ENCODE assay signal across 8 cellular contexts in genomic region chr21:36134820-36135390, GRCh38. TPM values are rescaled to one million over a fixed set of nuclear protein-coding genes. Genes with fewer than 3 reads are reported as not detected.
DNase-seq lines count a peak whose midpoint lies in the region; ATAC-seq, FAIRE-seq and TF ChIP-seq lines count a peak whose summit lies in the region.

TSS of gene CBR3 (plus strand) at chr21:36135079. CDS start at chr21:36135193, 114 bp downstream.

- TF ChIP-seq RAD21 in K562 (CRISPR knock-in tag; conservative IDR thresholded peaks at IDR 0.05 in 1 of 2, IDR thresholded peaks at IDR 0.05 in 1 of 2) = no peak

- H3K4me2 ChIP-seq in K562 (ENCODE audit: insufficient read depth, low read length) = no peak within 1 kb of the TSS

- H4K20me1 ChIP-seq in K562 (replicated peaks; ENCODE audit: control insufficient read depth, insufficient read depth, low read length) = no peaks in the 10 kb centered on the region

- in situ Hi-C loops in K562 (cut with MboI) = no loop called here

- H3K9me3 ChIP-seq in K562 (replicated peaks; ENCODE audit: control insufficient read depth, insufficient read depth, low read depth, low read length) (no peaks in the 10 kb centered on the region), iPS-18a (ENCODE audit: control insufficient read depth, low read depth, low read length) (no peaks in the 10 kb centered on the region)

- TF ChIP-seq POLR2A in K562 (conservative IDR thresholded peaks at IDR 0.05) = no peak

- H3K9ac ChIP-seq in K562 (ENCODE audit: insufficient read depth in 1 of 2, low read depth in 2 of 2, low read length in 2 of 2) = no peak within 1 kb of the TSS; a peak in 1 of 4 replicates
- no peak within 1 kb of the TSS for H3K9ac ChIP-seq in iPS-18a (ENCODE audit: low read length)

- H3K4me3 ChIP-seq in K562 (no peak within 1 kb of the TSS), iPS-18a (ENCODE audit: low read length) (peak within 1 kb of the TSS; percentile 58), skeletal muscle cell (ENCODE audit: low read depth, low read length) (peak within 1 kb of the TSS; percentile 70)

- H3K36me3 ChIP-seq in K562 (ENCODE audit: control insufficient read depth, insufficient read depth, low read length) (no peaks in the 10 kb centered on the region), iPS-18a (ENCODE audit: control insufficient read depth, low read depth, low read length) (no peaks in the 10 kb centered on the region)

- no peak for TF ChIP-seq EP300 in K562 (IDR thresholded peaks at IDR 0.05; ENCODE audit: low read length)

- POLR2A ChIA-PET in K562 (lab: Yijun Ruan, JAX) = no interaction called here

- WGBS in K562 (ENCODE audit: insufficient coverage, low coverage, missing lambda C conversion rate) = 41% methylated on average over 42 of the region's 53 CpGs

- intact Hi-C loops in T-helper 1 cell treated with Interleukin-12 subunit alpha and Interleukin-12 subunit beta and Interleukin-4 antibody, amounts not matched to agents 30 ng/mL and 1 ng/mL, for 36 hours (cut with micrococcal nuclease) = loop anchor here (1.0 to 2.0 kb wide), 8 partner anchors 10 to 250 kb away; partner anchors contain the start of genes CHAF1B, DOP1B, MORC3 and SETD4
- intact Hi-C loops in K562 (cut with micrococcal nuclease) = no loop called here

- DNase-seq in activated CD8-positive, alpha-beta memory T cell treated with anti-CD3 and anti-CD28 coated beads for 24 hours = peak; percentile 81
- no peak for DNase-seq in activated CD8-positive, alpha-beta memory T cell treated with anti-CD3 and anti-CD28 coated beads, Interleukin-2, amount 50 U/mL, for 48 hours
- DNase-seq in K562 (ENCODE audit: extremely low read depth in 1 of 4, low spot score in 3 of 4) (no peak), skeletal muscle cell (ENCODE audit: low read depth) (no peak), Kasumi-1 (lab: John Stamatoyannopoulos, UW) (no peak)

- no peaks in the 10 kb centered on the region for H3K9me1 ChIP-seq in K562 (ENCODE audit: control insufficient read depth, insufficient read depth, low read length)

- CTCF ChIA-PET in K562 (lab: Yijun Ruan, JAX; ENCODE audit: low intra/inter-chr PET ratio) = no interaction called here

- no peaks in the 10 kb centered on the region for H3K79me2 ChIP-seq in K562 (ENCODE audit: control insufficient read depth, insufficient read depth, low read length)

- TF ChIP-seq CTCF in K562 (IDR thresholded peaks at IDR 0.05 in 2 of 3, conservative IDR thresholded peaks at IDR 0.05 in 1 of 3; ENCODE audit: insufficient read depth in 2 of 3, low read depth in 1 of 3, low read length in 3 of 3) = no peak

- no TSS peak for BruUV-seq in K562 (replicated peaks; lab: Mats Ljungman, UMichigan)

- peaks cover 0 to 15% of the 10 kb centered on the region in 2 experiments; a peak in 2 of 5 replicates for H3K4me1 ChIP-seq in K562 (replicated peaks in 1 of 2; ENCODE audit: control insufficient read depth in 2 of 2, insufficient read depth in 2 of 2, low read length in 2 of 2)
- H3K4me1 ChIP-seq in iPS-18a (ENCODE audit: control insufficient read depth, low read depth, low read length) = peaks cover 8% of the 10 kb centered on the region

- ATAC-seq in K562 (no peak), GM21786 (IDR thresholded peaks at IDR 0.05; ENCODE audit: unreplicated experiment) (no peak)

- no peak within 1 kb of the TSS for H2AFZ ChIP-seq in K562 (ENCODE audit: low read depth, low read length)

- H3K27me3 ChIP-seq in K562 (ENCODE audit: control insufficient read depth in 2 of 2, insufficient read depth in 2 of 2, low read length in 2 of 2) (peaks cover 31 to 56% of the 10 kb centered on the region in 2 experiments), iPS-18a (ENCODE audit: control insufficient read depth, insufficient read depth, low read length) (peaks cover 59% of the 10 kb centered on the region)

- no peak within 1 kb of the TSS for H3K27ac ChIP-seq in K562 (ENCODE audit: extremely low read depth, low read depth, low read length)
- no peak within 1 kb of the TSS for H3K27ac ChIP-seq in iPS-18a (ENCODE audit: low read length)

- FAIRE-seq in K562 (lab: Jason Lieb, UNC) = no peak

TF ChIP-seq in K562, 482 proteins besides CTCF, POLR2A, EP300 and RAD21:
- TF ChIP-seq GABPB1 (CRISPR knock-in tag; IDR thresholded peaks at IDR 0.05) (0 out of 2 replicates have a peak, but pooled peaks have one; percentile 40), ZBTB33 (CRISPR knock-in tag; IDR thresholded peaks at IDR 0.05) (peak; percentile 44; the same call in 1 of the 2 replicates), MAZ (CRISPR knock-in tag; conservative IDR thresholded peaks at IDR 0.05 in 1 of 2, IDR thresholded peaks at IDR 0.05 in 1 of 2) (no peak)
TF ChIP-seq in K562: peak in this region for 2.

RNA-seq across cellular contexts. Expression of gene CBR3, which starts in this region (rescaled TPM):
- 18.5 and 20.4 TPM in 2 replicates for total RNA-seq in T-helper 1 cell treated with Interleukin-12 subunit alpha and Interleukin-12 subunit beta and Interleukin-4 antibody, amounts not matched to agents 30 ng/mL and 1 ng/mL, for 36 hours
- not detected in 2 replicates for total RNA-seq in K562 (2011; cell fraction: chromatin; rRNA removed; ENCODE audit: low replicate concordance)
- not detected in 2 replicates for total RNA-seq in K562 (2011; cell fraction: nucleolus; rRNA removed)
- not detected in 2 replicates for total RNA-seq in K562 (2011; cell fraction: nucleoplasm; rRNA removed)
- total RNA-seq in K562 (2014; rRNA removed) (not detected in 2 replicates), K562 (2014; rRNA removed; fragmentation: Illumina TruSeq; extraction: Trizol) (not detected in 2 replicates), K562 (2015; rRNA removed; fragmentation: Illumina TruSeq; extraction: Trizol) (not detected in 2 replicates), K562 (2021) (0.16 TPM in 1 of 2 replicates, not detected in the other)
- polyA plus RNA-seq in K562 (2011; rRNA removed) (not detected in 2 replicates), K562 (2014; fragmentation: Illumina TruSeq; extraction: Trizol) (not detected in 2 replicates), K562 (2014; fragmentation: Nextera tagmentation; extraction: Ambion mirVana) (not detected), K562 (2014; rRNA removed) (not detected in 2 replicates)
- not detected in 2 replicates for polyA plus RNA-seq in K562 (2011; cell fraction: cytosol; rRNA removed)
- not detected in 2 replicates for polyA plus RNA-seq in K562 (2011; cell fraction: nucleus; rRNA removed)
- not detected in 2 replicates for polyA plus RNA-seq in K562 (2012)
- polyA minus RNA-seq in K562 (2011; rRNA and poly(A)+ RNA removed) = not detected in 2 replicates
- polyA minus RNA-seq in K562 (2011; cell fraction: cytosol; rRNA and poly(A)+ RNA removed) = not detected in 2 replicates
- not detected in 2 replicates for polyA minus RNA-seq in K562 (2011; cell fraction: nucleus; rRNA and poly(A)+ RNA removed)

Comparison
In these comparisons a context has a peak if more than half of its experiments do, and no peak if none do; other contexts are left out.
1. RNA of gene CBR3 (total RNA-seq): 18.5 to 20.4 TPM in T-helper 1 cell treated with Interleukin-12 subunit alpha and Interleukin-12 subunit beta and Interleukin-4 antibody, amounts not matched to agents 30 ng/mL and 1 ng/mL, for 36 hours; 0.16 TPM in K562; every median in the first group is over 10 times any median in the second.